Comparison of ENCODE assay signal across 1 cellular context in genomic region chr14:75126679-75127473, GRCh38.
TF ChIP-seq lines count a peak whose summit lies in the region.

TSS of gene NEK9 (minus strand) at chr14:75127048. CDS start at chr14:75126921, 127 bp downstream.

TF ChIP-seq in HepG2, 621 proteins besides CTCF, POLR2A, EP300 and RAD21 (continued from another document and continues in another):
- TF ChIP-seq, protein P1, sequence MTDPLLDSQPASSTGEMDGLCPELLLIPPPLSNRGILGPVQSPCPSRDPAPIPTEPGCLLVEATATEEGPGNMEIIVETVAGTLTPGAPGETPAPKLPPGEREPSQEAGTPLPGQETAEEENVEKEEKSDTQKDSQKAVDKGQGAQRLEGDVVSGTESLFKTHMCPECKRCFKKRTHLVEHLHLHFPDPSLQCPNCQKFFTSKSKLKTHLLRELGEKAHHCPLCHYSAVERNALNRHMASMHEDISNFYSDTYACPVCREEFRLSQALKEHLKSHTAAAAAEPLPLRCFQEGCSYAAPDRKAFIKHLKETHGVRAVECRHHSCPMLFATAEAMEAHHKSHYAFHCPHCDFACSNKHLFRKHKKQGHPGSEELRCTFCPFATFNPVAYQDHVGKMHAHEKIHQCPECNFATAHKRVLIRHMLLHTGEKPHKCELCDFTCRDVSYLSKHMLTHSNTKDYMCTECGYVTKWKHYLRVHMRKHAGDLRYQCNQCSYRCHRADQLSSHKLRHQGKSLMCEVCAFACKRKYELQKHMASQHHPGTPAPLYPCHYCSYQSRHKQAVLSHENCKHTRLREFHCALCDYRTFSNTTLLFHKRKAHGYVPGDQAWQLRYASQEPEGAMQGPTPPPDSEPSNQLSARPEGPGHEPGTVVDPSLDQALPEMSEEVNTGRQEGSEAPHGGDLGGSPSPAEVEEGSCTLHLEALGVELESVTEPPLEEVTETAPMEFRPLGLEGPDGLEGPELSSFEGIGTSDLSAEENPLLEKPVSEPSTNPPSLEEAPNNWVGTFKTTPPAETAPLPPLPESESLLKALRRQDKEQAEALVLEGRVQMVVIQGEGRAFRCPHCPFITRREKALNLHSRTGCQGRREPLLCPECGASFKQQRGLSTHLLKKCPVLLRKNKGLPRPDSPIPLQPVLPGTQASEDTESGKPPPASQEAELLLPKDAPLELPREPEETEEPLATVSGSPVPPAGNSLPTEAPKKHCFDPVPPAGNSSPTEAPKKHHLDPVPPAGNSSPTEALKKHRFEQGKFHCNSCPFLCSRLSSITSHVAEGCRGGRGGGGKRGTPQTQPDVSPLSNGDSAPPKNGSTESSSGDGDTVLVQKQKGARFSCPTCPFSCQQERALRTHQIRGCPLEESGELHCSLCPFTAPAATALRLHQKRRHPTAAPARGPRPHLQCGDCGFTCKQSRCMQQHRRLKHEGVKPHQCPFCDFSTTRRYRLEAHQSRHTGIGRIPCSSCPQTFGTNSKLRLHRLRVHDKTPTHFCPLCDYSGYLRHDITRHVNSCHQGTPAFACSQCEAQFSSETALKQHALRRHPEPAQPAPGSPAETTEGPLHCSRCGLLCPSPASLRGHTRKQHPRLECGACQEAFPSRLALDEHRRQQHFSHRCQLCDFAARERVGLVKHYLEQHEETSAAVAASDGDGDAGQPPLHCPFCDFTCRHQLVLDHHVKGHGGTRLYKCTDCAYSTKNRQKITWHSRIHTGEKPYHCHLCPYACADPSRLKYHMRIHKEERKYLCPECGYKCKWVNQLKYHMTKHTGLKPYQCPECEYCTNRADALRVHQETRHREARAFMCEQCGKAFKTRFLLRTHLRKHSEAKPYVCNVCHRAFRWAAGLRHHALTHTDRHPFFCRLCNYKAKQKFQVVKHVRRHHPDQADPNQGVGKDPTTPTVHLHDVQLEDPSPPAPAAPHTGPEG (CRISPR knock-in tag; IDR thresholded peaks at IDR 0.05), result peak; percentile 72; the same call in 1 of the 2 replicates
- no peak for TF ChIP-seq ZNF720 (CRISPR knock-in tag; IDR thresholded peaks at IDR 0.05)
- TF ChIP-seq RNF219 (CRISPR knock-in tag; IDR thresholded peaks at IDR 0.05), result peak; percentile 39; the same call in 1 of the 2 replicates
- TF ChIP-seq BHLHE40 (IDR thresholded peaks at IDR 0.05; ENCODE audit: low read length), result no peak; the same call in 1 of the 2 replicates
- peak; percentile 66; the same call in 1 of the 2 replicates for TF ChIP-seq PITX1 (CRISPR knock-in tag; IDR thresholded peaks at IDR 0.05)
- no peak for TF ChIP-seq E2F2 (CRISPR knock-in tag; IDR thresholded peaks at IDR 0.05; ENCODE audit: borderline replicate concordance)
- peak; percentile 95 for TF ChIP-seq ZSCAN31 (CRISPR knock-in tag; IDR thresholded peaks at IDR 0.05; ENCODE audit: low read depth)
- peak; percentile 90; the same call in 1 of the 2 replicates for TF ChIP-seq FOXK1 (CRISPR knock-in tag; IDR thresholded peaks at IDR 0.05; ENCODE audit: borderline replicate concordance, low read depth)
- TF ChIP-seq ZNF577 (CRISPR knock-in tag; IDR thresholded peaks at IDR 0.05; ENCODE audit: borderline replicate concordance, low read depth), result no peak
- no peak for TF ChIP-seq JUNB (CRISPR knock-in tag; IDR thresholded peaks at IDR 0.05; ENCODE audit: borderline replicate concordance)
- TF ChIP-seq ZNF225 (CRISPR knock-in tag; IDR thresholded peaks at IDR 0.05), result peak; percentile 86
- TF ChIP-seq MBD4 (IDR thresholded peaks at IDR 0.05; ENCODE audit: borderline replicate concordance, low read length), result no peak
- TF ChIP-seq TGIF2 (CRISPR knock-in tag; IDR thresholded peaks at IDR 0.05), result peak; percentile 92
- TF ChIP-seq GMEB1 (CRISPR knock-in tag; IDR thresholded peaks at IDR 0.05; ENCODE audit: borderline replicate concordance), result no peak; the same call in 1 of the 2 replicates
- TF ChIP-seq ZNF660 (CRISPR knock-in tag; IDR thresholded peaks at IDR 0.05; ENCODE audit: borderline replicate concordance, low read depth), result no peak
- peak; percentile 100 for TF ChIP-seq NR2C2 (CRISPR knock-in tag; IDR thresholded peaks at IDR 0.05; ENCODE audit: borderline replicate concordance)
- no peak for TF ChIP-seq RBM39 (IDR thresholded peaks at IDR 0.05; ENCODE audit: low read depth, low read length, poor library complexity, severe bottlenecking)
- TF ChIP-seq HNRNPH1 (optimal IDR thresholded peaks at IDR 0.05; ENCODE audit: low read depth, low read length), result no peak
- TF ChIP-seq ZFP90 (CRISPR knock-in tag; IDR thresholded peaks at IDR 0.05; ENCODE audit: borderline replicate concordance), result peak; percentile 95
- TF ChIP-seq CBX1 (IDR thresholded peaks at IDR 0.05; ENCODE audit: low read depth), result no peak
- no peak for TF ChIP-seq SCMH1 (CRISPR knock-in tag; IDR thresholded peaks at IDR 0.05; ENCODE audit: borderline replicate concordance)
- 0 out of 2 replicates have a peak, but pooled peaks have one; percentile 19 for TF ChIP-seq AHDC1 (CRISPR knock-in tag; IDR thresholded peaks at IDR 0.05; ENCODE audit: borderline replicate concordance)
- TF ChIP-seq, protein P2, sequence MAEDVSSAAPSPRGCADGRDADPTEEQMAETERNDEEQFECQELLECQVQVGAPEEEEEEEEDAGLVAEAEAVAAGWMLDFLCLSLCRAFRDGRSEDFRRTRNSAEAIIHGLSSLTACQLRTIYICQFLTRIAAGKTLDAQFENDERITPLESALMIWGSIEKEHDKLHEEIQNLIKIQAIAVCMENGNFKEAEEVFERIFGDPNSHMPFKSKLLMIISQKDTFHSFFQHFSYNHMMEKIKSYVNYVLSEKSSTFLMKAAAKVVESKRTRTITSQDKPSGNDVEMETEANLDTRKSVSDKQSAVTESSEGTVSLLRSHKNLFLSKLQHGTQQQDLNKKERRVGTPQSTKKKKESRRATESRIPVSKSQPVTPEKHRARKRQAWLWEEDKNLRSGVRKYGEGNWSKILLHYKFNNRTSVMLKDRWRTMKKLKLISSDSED (CRISPR knock-in tag; IDR thresholded peaks at IDR 0.05), result no peak
- no peak for TF ChIP-seq ZNF260 (CRISPR knock-in tag; IDR thresholded peaks at IDR 0.05; ENCODE audit: borderline replicate concordance, low read depth)
- no peak for TF ChIP-seq JUND (CRISPR knock-in tag; IDR thresholded peaks at IDR 0.05)
- peak; percentile 68; the same call in 1 of the 2 replicates for TF ChIP-seq ZNF704 (CRISPR knock-in tag; IDR thresholded peaks at IDR 0.05; ENCODE audit: borderline replicate concordance)
- no peak for TF ChIP-seq MAF1 (CRISPR knock-in tag; IDR thresholded peaks at IDR 0.05; ENCODE audit: borderline replicate concordance)
- TF ChIP-seq HCFC1 (IDR thresholded peaks at IDR 0.05; ENCODE audit: low read depth, low read length), result peak; percentile 41; the same call in 1 of the 2 replicates
- TF ChIP-seq ZNF567 (CRISPR knock-in tag; IDR thresholded peaks at IDR 0.05; ENCODE audit: borderline replicate concordance), result no peak; the same call in 1 of the 2 replicates
- TF ChIP-seq ZNF256 (CRISPR knock-in tag; conservative IDR thresholded peaks at IDR 0.05), result no peak
- TF ChIP-seq NCOA1 (CRISPR knock-in tag; IDR thresholded peaks at IDR 0.05), result peak; percentile 88; the same call in 1 of the 2 replicates
- peak; percentile 88; the same call in 1 of the 2 replicates for TF ChIP-seq ZNF34 (CRISPR knock-in tag; IDR thresholded peaks at IDR 0.05; ENCODE audit: borderline replicate concordance)
- no peak for TF ChIP-seq GTF2F1 (IDR thresholded peaks at IDR 0.05; ENCODE audit: low read length)
- TF ChIP-seq GLI4 (CRISPR knock-in tag; IDR thresholded peaks at IDR 0.05; ENCODE audit: borderline replicate concordance), result no peak
- TF ChIP-seq, protein P3, sequence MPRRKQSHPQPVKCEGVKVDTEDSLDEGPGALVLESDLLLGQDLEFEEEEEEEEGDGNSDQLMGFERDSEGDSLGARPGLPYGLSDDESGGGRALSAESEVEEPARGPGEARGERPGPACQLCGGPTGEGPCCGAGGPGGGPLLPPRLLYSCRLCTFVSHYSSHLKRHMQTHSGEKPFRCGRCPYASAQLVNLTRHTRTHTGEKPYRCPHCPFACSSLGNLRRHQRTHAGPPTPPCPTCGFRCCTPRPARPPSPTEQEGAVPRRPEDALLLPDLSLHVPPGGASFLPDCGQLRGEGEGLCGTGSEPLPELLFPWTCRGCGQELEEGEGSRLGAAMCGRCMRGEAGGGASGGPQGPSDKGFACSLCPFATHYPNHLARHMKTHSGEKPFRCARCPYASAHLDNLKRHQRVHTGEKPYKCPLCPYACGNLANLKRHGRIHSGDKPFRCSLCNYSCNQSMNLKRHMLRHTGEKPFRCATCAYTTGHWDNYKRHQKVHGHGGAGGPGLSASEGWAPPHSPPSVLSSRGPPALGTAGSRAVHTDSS (CRISPR knock-in tag; conservative IDR thresholded peaks at IDR 0.05), result no peak
- TF ChIP-seq ZNF7 (CRISPR knock-in tag; IDR thresholded peaks at IDR 0.05), result 0 out of 2 replicates have a peak, but pooled peaks have one; percentile 24
- TF ChIP-seq ZNF570 (CRISPR knock-in tag; IDR thresholded peaks at IDR 0.05; ENCODE audit: borderline replicate concordance), result no peak
- TF ChIP-seq ZNF775 (CRISPR knock-in tag; IDR thresholded peaks at IDR 0.05; ENCODE audit: borderline replicate concordance), result no peak
- peak; percentile 83; the same call in 1 of the 2 replicates for TF ChIP-seq FOXC1 (CRISPR knock-in tag; IDR thresholded peaks at IDR 0.05; ENCODE audit: borderline replicate concordance)
